Comparison of ENCODE assay signal across 1 cellular context in genomic region chr1:182391362-182392044, GRCh38.
A peak's percentile ranks its signal among the peaks of the same experiment; 100 is the strongest.
TF ChIP-seq lines count a peak whose summit lies in the region.

GLUL (minus strand) TSS chr1:182391790; CDS start chr1:182388737, 3,053 bp downstream.

TF ChIP-seq in Ishikawa, 13 proteins besides CTCF, POLR2A, EP300 and RAD21 (continued from another document):
- no peak for TF ChIP-seq REST (IDR thresholded peaks at IDR 0.05; ENCODE audit: low read depth)
- TF ChIP-seq CEBPB (IDR thresholded peaks at IDR 0.05) = no peak
- TF ChIP-seq TCF12 (IDR thresholded peaks at IDR 0.05; ENCODE audit: low read depth) = peak; percentile 46; the same call in 1 of the 2 replicates
- peak; percentile 89 for TF ChIP-seq TAF1 (IDR thresholded peaks at IDR 0.05; ENCODE audit: low read depth)
- peak; percentile 63 for TF ChIP-seq USF1 (IDR thresholded peaks at IDR 0.05)
- TF ChIP-seq FOXM1 (IDR thresholded peaks at IDR 0.05; ENCODE audit: borderline replicate concordance, low read depth) = no peak
- peak; percentile 26; the same call in 1 of the 2 replicates for TF ChIP-seq YY1 (IDR thresholded peaks at IDR 0.05; ENCODE audit: low read depth)
- TF ChIP-seq ZBTB7A (IDR thresholded peaks at IDR 0.05; ENCODE audit: low read depth) = peak; percentile 80
- TF ChIP-seq CREB1 (IDR thresholded peaks at IDR 0.05; ENCODE audit: low read depth) = 0 out of 2 replicates have a peak, but pooled peaks have one; percentile 20
TF ChIP-seq in Ishikawa: peak in this region for 8.
